Comparison of ENCODE assay signal across 18 cellular contexts in genomic region chr12:10641735-10642500, GRCh38. TPM values are rescaled to one million over a fixed set of nuclear protein-coding genes. Genes with fewer than 3 reads are reported as not detected.
DNase-seq lines count a peak whose midpoint lies in the region; ATAC-seq, FAIRE-seq and TF ChIP-seq lines count a peak whose summit lies in the region.
"Had no signal": no experiment of that assay in that cellular context is flagged by ENCODE, and none has a peak within 500 bp of the region (broad histone marks: within the 10 kb centered on the region; RNA-seq: fewer than 3 reads in every experiment).

No MANE protein-coding gene starts in this region.

- no peaks in the 10 kb centered on the region for H3K4me1 Mint-ChIP-seq in CD4-positive, alpha-beta T cell (ENCODE audit: low read depth)
- H3K4me1 Mint-ChIP-seq: brain; stimulated activated naive B cell treated with anti-CD40 and anti-IgM and Interleukin-4, amounts not matched to agents 10 μg/mL and 1 μg/mL and 100 μg/mL, for 72 hours had no signal

- intact Hi-C loops in mucosa of descending colon (cut with DNase I, micrococcal nuclease) (no loop called here), upper lobe of right lung (cut with DNase I) (no loop called here)
- intact Hi-C loops in CD4-positive, alpha-beta T cell (cut with DNase I, micrococcal nuclease), result no loop called here

- H3K27me3 Mint-ChIP-seq in CD4-positive, alpha-beta T cell, result peaks cover 28% of the 10 kb centered on the region

- ATAC-seq in esophagus mucosa (peak; percentile 95), mucosa of descending colon (peak; percentile 92), upper lobe of right lung (no peak), GM19452 (IDR thresholded peaks at IDR 0.05; ENCODE audit: unreplicated experiment) (no peak)
- ATAC-seq in CD4-positive, alpha-beta T cell (ENCODE audit: poor library complexity), result no peak
- ATAC-seq: stimulated activated naive B cell treated with anti-CD40 and anti-IgM and Interleukin-4, amounts not matched to agents 10 μg/mL and 1 μg/mL and 100 μg/mL, for 72 hours had no signal

- DNase-seq in EH (ENCODE audit: low read depth) (peak; percentile 79), RCC 7860 (ENCODE audit: low spot score) (peak; percentile 61), mucosa of descending colon (peak in 1 of 3 donors; percentile 68), upper lobe of right lung (no peak), NCI-H82 (lab: John Stamatoyannopoulos, UW) (no peak)
- no peak for DNase-seq in CD4-positive, alpha-beta T cell
- DNase-seq: activated CD4-positive, CD25-positive, alpha-beta regulatory T cell; activated T-cell treated with anti-CD3 and anti-CD28 coated beads, Interleukin-2, amount 50 U/mL, for 48 hours; erythroblast; GF-D8; left ventricle myocardium inferior; NCI-H146; stimulated activated CD4-positive, alpha-beta T cell treated with anti-CD3 and anti-CD28 coated beads, Interleukin-2, amount 100 ng/mL, for 48 hours; stimulated activated naive B cell treated with anti-CD40 and anti-IgM and Interleukin-4, amounts not matched to agents 10 μg/mL and 1 μg/mL and 100 μg/mL, for 72 hours had no signal

- H3K4me3 Mint-ChIP-seq in CD4-positive, alpha-beta T cell, result no peak overlapping the region
- H3K4me3 Mint-ChIP-seq: brain; stimulated activated naive B cell treated with anti-CD40 and anti-IgM and Interleukin-4, amounts not matched to agents 10 μg/mL and 1 μg/mL and 100 μg/mL, for 72 hours had no signal

- H3K4me3 ChIP-seq in mucosa of descending colon, result no peak overlapping the region
- no peak overlapping the region for H3K4me3 ChIP-seq in upper lobe of right lung
- H3K4me3 ChIP-seq: left ventricle myocardium inferior had no signal

- no peak for TF ChIP-seq CTCF in mucosa of descending colon (IDR thresholded peaks at IDR 0.05)
- no peak for TF ChIP-seq CTCF in upper lobe of right lung (IDR thresholded peaks at IDR 0.05)
- no peak for TF ChIP-seq CTCF in CD4-positive, alpha-beta T cell (IDR thresholded peaks at IDR 0.05)

- H3K4me1 ChIP-seq in mucosa of descending colon (ENCODE audit: low read depth), result peaks cover 26% of the 10 kb centered on the region
- H3K4me1 ChIP-seq in upper lobe of right lung, result no peaks in the 10 kb centered on the region
- H3K4me1 ChIP-seq: left ventricle myocardium inferior had no signal

- peaks cover 13% of the 10 kb centered on the region for H3K36me3 Mint-ChIP-seq in CD4-positive, alpha-beta T cell (ENCODE audit: low read depth)
- H3K36me3 Mint-ChIP-seq: brain had no signal

- no peak overlapping the region for H3K27ac ChIP-seq in upper lobe of right lung
- no peak overlapping the region for H3K27ac ChIP-seq in CD4-positive, alpha-beta T cell (ENCODE audit: low read depth, low read length)
- H3K27ac ChIP-seq: C4-2B, left ventricle myocardium inferior had no signal

- H3K9me3 ChIP-seq in mucosa of descending colon (peaks cover 14% of the 10 kb centered on the region), upper lobe of right lung (no peaks in the 10 kb centered on the region)
- peaks cover 20% of the 10 kb centered on the region for H3K9me3 ChIP-seq in CD4-positive, alpha-beta T cell (ENCODE audit: control insufficient read depth, low read length)

- CTCF ChIA-PET in CD4-positive, alpha-beta T cell (lab: Charles Lee), result no interaction called here

- no peak overlapping the region for H3K27ac Mint-ChIP-seq in CD4-positive, alpha-beta T cell
- H3K27ac Mint-ChIP-seq: brain; stimulated activated naive B cell treated with anti-CD40 and anti-IgM and Interleukin-4, amounts not matched to agents 10 μg/mL and 1 μg/mL and 100 μg/mL, for 72 hours had no signal

- no peak for FAIRE-seq in RCC 7860 (lab: Jason Lieb, UNC)

- H3K27me3 ChIP-seq in upper lobe of right lung, result no peaks in the 10 kb centered on the region
- H3K27me3 ChIP-seq in CD4-positive, alpha-beta T cell (ENCODE audit: control insufficient read depth, insufficient read depth, low read length), result no peaks in the 10 kb centered on the region

- H3K36me3 ChIP-seq in mucosa of descending colon (ENCODE audit: low read depth) (no peaks in the 10 kb centered on the region), upper lobe of right lung (no peaks in the 10 kb centered on the region)
- H3K36me3 ChIP-seq: left ventricle myocardium inferior had no signal

- POLR2A ChIA-PET in CD4-positive, alpha-beta T cell (lab: Charles Lee), result interaction anchor here (0.6 kb wide), 1 partner anchor 31 kb away, joined by 3 read pairs; no protein-coding TSS in a partner anchor

- peaks cover 18% of the 10 kb centered on the region for H3K9me3 Mint-ChIP-seq in CD4-positive, alpha-beta T cell

RNA-seq across cellular contexts. Expression of gene MAGOHB, which starts 28.5 kb away (rescaled TPM):
- 16.7 TPM for total RNA-seq in esophagus mucosa
- 10 to 100 TPM in 2 of 3 donors, 1 to 10 TPM in 1; 9.6 to 14.7 (median 13.7) TPM for total RNA-seq in mucosa of descending colon
- 21.3 TPM for total RNA-seq in upper lobe of right lung
- 1 to 10 TPM; 7.5 to 7.7 TPM for total RNA-seq in CD4-positive, alpha-beta T cell

RNA-seq across cellular contexts. Expression of gene STYK1, which starts 31.9 kb away (rescaled TPM):
- total RNA-seq in esophagus mucosa (5.7 TPM), mucosa of descending colon (10 to 100 TPM; 19.9 to 37.6 (median 28.0) TPM), upper lobe of right lung (0.93 TPM)
- total RNA-seq in CD4-positive, alpha-beta T cell, result not detected
- total RNA-seq: left ventricle myocardium inferior had no signal

Comparison
In these comparisons a context has a peak if more than half of its experiments do, and no peak if none do; other contexts are left out.
1. DNase-seq: peak in EH (single experiment) and RCC 7860 (single experiment); none in upper lobe of right lung (single experiment), NCI-H82 (single experiment) and CD4-positive, alpha-beta T cell (0 of 10).
2. ATAC-seq: peak in esophagus mucosa (single experiment) and mucosa of descending colon (single experiment); none in upper lobe of right lung (single experiment), CD4-positive, alpha-beta T cell (single experiment) and GM19452 (single experiment).